In the genomic region with DNA sequence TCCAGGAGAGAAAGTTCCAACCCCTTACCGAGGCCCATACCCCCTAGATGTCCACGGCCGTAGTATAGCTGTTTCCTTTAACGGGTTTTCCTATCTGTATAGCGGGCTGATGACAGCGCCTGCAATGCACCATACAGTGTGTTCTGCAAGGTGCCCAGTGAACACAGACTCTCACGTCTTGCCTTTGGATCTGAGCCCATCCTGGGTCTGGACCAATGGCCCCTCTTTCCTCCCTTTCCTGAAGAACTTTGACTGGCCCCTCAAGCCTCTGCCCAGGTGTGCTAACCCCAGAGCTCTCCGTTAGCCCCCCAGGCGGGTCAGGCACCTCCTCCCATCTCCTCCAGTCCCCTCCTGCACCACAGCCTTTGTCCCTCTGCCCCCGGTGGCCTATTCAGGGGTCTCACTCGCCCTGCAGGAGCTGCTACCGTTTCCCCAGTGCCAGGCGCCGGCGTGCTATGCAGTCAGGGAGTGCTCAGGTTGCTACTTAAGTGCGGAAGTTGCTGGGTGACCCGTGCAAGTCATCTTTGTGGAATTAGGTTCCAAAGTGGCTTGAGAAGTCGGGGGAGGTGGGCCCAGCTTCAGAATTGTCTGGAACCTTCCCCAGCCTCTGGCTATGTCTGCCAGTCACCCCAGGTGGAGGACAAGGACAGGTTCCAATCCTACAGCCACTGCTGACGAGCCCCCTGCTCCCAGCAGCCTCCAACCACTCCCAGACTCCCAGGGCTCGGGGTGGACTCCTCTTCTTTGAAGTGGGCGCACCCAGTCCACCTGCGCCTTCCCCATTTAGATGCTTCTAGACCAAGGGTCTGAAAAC, we compare ENCODE assay signal across 9 cellular contexts. TPM values are rescaled to one million over a fixed set of nuclear protein-coding genes. Genes with fewer than 3 reads are reported as not detected.
DNase-seq lines count a peak whose midpoint lies in the region; ATAC-seq, FAIRE-seq and TF ChIP-seq lines count a peak whose summit lies in the region.
"Had no signal": no experiment of that assay in that cellular context is flagged by ENCODE, and none has a peak within 500 bp of the region (broad histone marks: within the 10 kb centered on the region; RNA-seq: fewer than 3 reads in every experiment).

No MANE protein-coding gene starts in this region.

- H3K9me3 ChIP-seq in RWPE2 (ENCODE audit: severe bottlenecking) (no peaks in the 10 kb centered on the region), prostate gland (no peaks in the 10 kb centered on the region)
- H3K9me3 ChIP-seq: SJSA1 had no signal

- H3K36me3 ChIP-seq in RWPE2 (ENCODE audit: low read depth) = peaks cover 98% of the 10 kb centered on the region
- H3K36me3 ChIP-seq in prostate gland = peaks cover 13 to 25% of the 10 kb centered on the region in 2 donors

- no peak for TF ChIP-seq CTCF in RWPE2 (IDR thresholded peaks at IDR 0.05; ENCODE audit: poor library complexity, severe bottlenecking)
- no peak for TF ChIP-seq CTCF in prostate gland (IDR thresholded peaks at IDR 0.05)

- H3K27me3 ChIP-seq in RWPE2 (ENCODE audit: insufficient read depth, poor library complexity, severe bottlenecking) (no peaks in the 10 kb centered on the region), prostate gland (replicated peaks; ENCODE audit: insufficient read depth) (no peaks in the 10 kb centered on the region)
- H3K27me3 ChIP-seq: SJSA1 had no signal

- FAIRE-seq in GM12892 (lab: Jason Lieb, UNC) (no peak), frontal cortex (lab: Jason Lieb, UNC) (no peak)
- FAIRE-seq: islet of Langerhans had no signal

- H3K4me1 ChIP-seq in RWPE2 (ENCODE audit: insufficient read depth, poor library complexity, severe bottlenecking) (peaks cover 20% of the 10 kb centered on the region), prostate gland (replicated peaks) (peaks cover 17% of the 10 kb centered on the region)

- no peak for TF ChIP-seq POLR2A in GM12892 (IDR thresholded peaks at IDR 0.05; ENCODE audit: low read depth, low read length)
- TF ChIP-seq POLR2A in prostate gland (IDR thresholded peaks at IDR 0.05) = no peak

- H3K27ac ChIP-seq in RWPE2 (ENCODE audit: poor library complexity, severe bottlenecking) (peak overlapping the region; percentile 53), prostate gland (peak overlapping the region; percentile 60 to 73)
- H3K27ac ChIP-seq: SJSA1 had no signal

- ATAC-seq in RWPE2 (ENCODE audit: low read depth) = no peak

- no peak overlapping the region for H3K4me3 ChIP-seq in RWPE2 (ENCODE audit: severe bottlenecking)
- no peak overlapping the region for H3K4me3 ChIP-seq in prostate gland
- H3K4me3 ChIP-seq: SJSA1 had no signal

- DNase-seq in GM12892 (ENCODE audit: insufficient read length) (peak; percentile 15), RWPE2 (ENCODE audit: low spot score) (peak; percentile 87), frontal cortex (ENCODE audit: low spot score in 2 of 2) (peak; percentile 7 to 10), prostate gland (ENCODE audit: low spot score) (peak; percentile 7), HPDE6-E6E7 (ENCODE audit: extremely low spot score) (no peak), NCI-H1417 (lab: John Stamatoyannopoulos, UW) (no peak), G401 (ENCODE audit: low spot score) (no peak)

- intact Hi-C loops in prostate gland (cut with DNase I) = loop anchor here (2.0 to 5.0 kb wide), 4 partner anchors 52 to 524 kb away; no protein-coding TSS in a partner anchor

- 87% methylated on average over 22 of the region's 22 CpGs for WGBS in prostate gland

- in situ Hi-C loops in G401 (cut with HindIII; ENCODE audit: low sequenced_read_pairs) = no loop called here

RNA-seq across cellular contexts. Expression of a gene that starts 35.0 kb away (rescaled TPM):
- polyA plus RNA-seq in GM12892 (2012; ENCODE audit: missing spikeins) = 2.0 TPM
- total RNA-seq in frontal cortex (not detected), prostate gland (1 to 10 TPM in 1 of 2 donors, under 1 TPM in 1; 0.14 to 8.9 TPM)
- total RNA-seq in G401 (2014; rRNA removed; shearing (Covaris generic)) = not detected in 2 replicates
- total RNA-seq: SJSA1 had no signal

RNA-seq across cellular contexts. Expression of a gene that starts 54.6 kb away (rescaled TPM):
- 0.78 TPM for polyA plus RNA-seq in GM12892 (2012; ENCODE audit: missing spikeins)
- 6.1 TPM for total RNA-seq in frontal cortex
- total RNA-seq in prostate gland = 100 to 1,000 TPM in 1 of 2 donors, 10 to 100 TPM in 1; 96.5 to 245 TPM
- total RNA-seq in G401 (2014; rRNA removed; shearing (Covaris generic)) = 0.49 and 0.58 TPM in 2 replicates

Comparison
In these comparisons a context has a peak if more than half of its experiments do, and no peak if none do; other contexts are left out.
1. DNase-seq: peak in GM12892 (single experiment), RWPE2 (single experiment), frontal cortex (2 of 2) and prostate gland (single experiment); none in HPDE6-E6E7 (single experiment), NCI-H1417 (0 of 3) and G401 (single experiment).
2. RNA of a gene that starts 54.6 kb away (total RNA-seq): 96.5 to 245 TPM in prostate gland; 6.1 TPM in frontal cortex (single experiment) and 0.49 to 0.58 TPM in G401; every median in the first group is over 10 times any median in the second.